ENCODE assay signal across 31 cellular contexts in genomic region chr5:140003519-140003918, GRCh38. TPM values are rescaled to one million over a fixed set of nuclear protein-coding genes. Genes with fewer than 3 reads are reported as not detected.
"Had no signal": no experiment of that assay in that cellular context is flagged by ENCODE, and none has a peak within 500 bp of the region (broad histone marks: within the 10 kb centered on the region; RNA-seq: fewer than 3 reads in every experiment).

No MANE protein-coding gene starts in this region.

- ATAC-seq: activated CD8-positive, alpha-beta memory T cell treated with anti-CD3 and anti-CD28 coated beads, Interleukin-2, amount 10 ng/mL, durations not matched to agents 7 days and 5 days; activated CD8-positive, alpha-beta T cell treated with anti-CD3 and anti-CD28 coated beads for 36 hours; activated naive CD8-positive, alpha-beta T cell treated with anti-CD3 and anti-CD28 coated beads, Interleukin-2, amount 50 U/mL, for 24 hours had no signal

- H3K4me1 Mint-ChIP-seq: activated CD4-positive, alpha-beta T cell treated with anti-CD3 and anti-CD28 coated beads, Interleukin-2, amount 10 ng/mL, durations not matched to agents 24 days and 14 days; activated CD8-positive, alpha-beta memory T cell treated with anti-CD3 and anti-CD28 coated beads, Interleukin-2, amount 10 ng/mL, durations not matched to agents 7 days and 5 days; activated naive CD8-positive, alpha-beta T cell treated with anti-CD3 and anti-CD28 coated beads, Interleukin-2, amount 10 ng/mL, durations not matched to agents 7 days and 5 days; activated naive CD8-positive, alpha-beta T cell treated with anti-CD3 and anti-CD28 coated beads, Interleukin-2, amount 50 U/mL, for 24 hours; brain had no signal

- H3K36me3 ChIP-seq: ascending aorta had no signal

- H3K27me3 ChIP-seq: ascending aorta had no signal

- H3K9me3 Mint-ChIP-seq: activated B cell treated with CpG ODN at 0.5 μM for 24 hours; activated CD4-positive, alpha-beta memory T cell treated with anti-CD3 and anti-CD28 coated beads for 36 hours; activated CD4-positive, alpha-beta T cell treated with anti-CD3 and anti-CD28 coated beads, Interleukin-2, amount 10 ng/mL, durations not matched to agents 24 days and 14 days; activated CD8-positive, alpha-beta T cell treated with anti-CD3 and anti-CD28 coated beads for 36 hours; activated naive CD8-positive, alpha-beta T cell treated with anti-CD3 and anti-CD28 coated beads, Interleukin-2, amount 10 ng/mL, durations not matched to agents 7 days and 5 days; activated naive CD8-positive, alpha-beta T cell treated with anti-CD3 and anti-CD28 coated beads, Interleukin-2, amount 50 U/mL, for 24 hours; activated T-cell treated with anti-CD3 and anti-CD28 coated beads, Interleukin-2, amount 50 U/mL, for 24 hours; activated T-helper 2 cell treated with anti-CD3 and anti-CD28 coated beads, Interferon-gamma antibody, Interleukin-2, Interleukin-4, amounts not matched to agents 10 μg/mL and 5 μg/mL and 100 μg/mL, durations not matched to agents 14 hours and 24 hours and 36 hours; T-helper 1 cell treated with Interleukin-12 subunit alpha and Interleukin-12 subunit beta and Interleukin-4 antibody, amounts not matched to agents 30 μg/mL and 1 μg/mL, for 36 hours; T-helper 2 cell treated with Interferon-gamma antibody and Interleukin-4, amounts not matched to agents 5 μg/mL and 100 μg/mL, for 36 hours had no signal

- DNase-seq: activated B cell treated with CpG ODN at 0.5 μM for 24 hours; activated CD4-positive, alpha-beta memory T cell treated with anti-CD3 and anti-CD28 coated beads for 36 hours; activated CD4-positive, alpha-beta T cell treated with anti-CD3 and anti-CD28 coated beads for 4 hours; activated CD4-positive, alpha-beta T cell treated with anti-CD3 and anti-CD28 coated beads, Interleukin-2, amount 10 ng/mL, durations not matched to agents 24 days and 14 days; activated CD4-positive, alpha-beta T cell treated with anti-CD3 and anti-CD28 coated beads, Interleukin-2, amount 50 U/mL, for 1 hour; activated CD4-positive, alpha-beta T cell treated with anti-CD3 and anti-CD28 coated beads, Interleukin-2, amount 50 U/mL, for 4 hours; activated CD4-positive, CD25-positive, alpha-beta regulatory T cell treated with anti-CD3 and anti-CD28 coated beads, Interleukin-2, amount 50 U/mL, for 72 hours; activated CD8-positive, alpha-beta memory T cell treated with anti-CD3 and anti-CD28 coated beads, Interleukin-2, amount 10 ng/mL, durations not matched to agents 7 days and 5 days; activated CD8-positive, alpha-beta memory T cell treated with anti-CD3 and anti-CD28 coated beads, Interleukin-2, amount 50 U/mL, for 48 hours; activated CD8-positive, alpha-beta T cell treated with anti-CD3 and anti-CD28 coated beads for 36 hours; activated effector memory CD4-positive, alpha-beta T cell treated with Interleukin-2 at 50 U/mL for 16 hours; activated gamma-delta T cell; activated naive CD4-positive, alpha-beta T cell treated with anti-CD3 and anti-CD28 coated beads, Interleukin-2, amount 50 U/mL, for 16 hours; activated naive CD4-positive, alpha-beta T cell treated with Interleukin-2 at 50 U/mL for 16 hours; activated naive CD8-positive, alpha-beta T cell treated with anti-CD3 and anti-CD28 coated beads, Interleukin-2, amount 10 ng/mL, durations not matched to agents 7 days and 5 days; activated naive CD8-positive, alpha-beta T cell treated with anti-CD3 and anti-CD28 coated beads, Interleukin-2, amount 50 U/mL, for 24 hours; activated T-cell treated with anti-CD3 and anti-CD28 coated beads, Interleukin-2, amount 50 U/mL, for 24 hours; activated T-cell treated with anti-CD3 and anti-CD28 coated beads, Interleukin-2, amount 50 U/mL, for 48 hours; amygdala; anterior cingulate cortex; central memory CD4-positive, alpha-beta T cell; T-helper 1 cell; T-helper 2 cell; T-helper 9 cell had no signal

- H3K36me3 Mint-ChIP-seq: activated CD4-positive, alpha-beta memory T cell treated with anti-CD3 and anti-CD28 coated beads for 36 hours; activated CD8-positive, alpha-beta memory T cell treated with anti-CD3 and anti-CD28 coated beads, Interleukin-2, amount 10 ng/mL, durations not matched to agents 7 days and 5 days; activated naive CD8-positive, alpha-beta T cell; activated naive CD8-positive, alpha-beta T cell treated with anti-CD3 and anti-CD28 coated beads, Interleukin-2, amount 10 ng/mL, durations not matched to agents 7 days and 5 days; brain had no signal

- H3K4me3 ChIP-seq: ascending aorta had no signal

- H3K27ac ChIP-seq: ascending aorta, VCaP had no signal

- H3K4me1 ChIP-seq: ascending aorta had no signal

- H3K9me3 ChIP-seq: ascending aorta had no signal

- H3K27ac Mint-ChIP-seq: activated B cell treated with CpG ODN at 0.5 μM for 24 hours; activated CD4-positive, alpha-beta memory T cell treated with anti-CD3 and anti-CD28 coated beads for 36 hours; activated CD4-positive, alpha-beta T cell treated with anti-CD3 and anti-CD28 coated beads, Interleukin-2, amount 10 ng/mL, durations not matched to agents 24 days and 14 days; activated CD8-positive, alpha-beta memory T cell treated with anti-CD3 and anti-CD28 coated beads, Interleukin-2, amount 10 ng/mL, durations not matched to agents 7 days and 5 days; activated CD8-positive, alpha-beta T cell treated with anti-CD3 and anti-CD28 coated beads for 36 hours; activated naive CD8-positive, alpha-beta T cell; activated naive CD8-positive, alpha-beta T cell treated with anti-CD3 and anti-CD28 coated beads, Interleukin-2, amount 10 ng/mL, durations not matched to agents 7 days and 5 days; activated naive CD8-positive, alpha-beta T cell treated with anti-CD3 and anti-CD28 coated beads, Interleukin-2, amount 50 U/mL, for 24 hours; activated T-cell treated with anti-CD3 and anti-CD28 coated beads, Interleukin-2, amount 50 U/mL, for 24 hours; activated T-helper 2 cell treated with anti-CD3 and anti-CD28 coated beads, Interferon-gamma antibody, Interleukin-2, Interleukin-4, amounts not matched to agents 10 μg/mL and 5 μg/mL and 100 μg/mL, durations not matched to agents 14 hours and 24 hours and 36 hours; brain; T-helper 1 cell treated with Interleukin-12 subunit alpha and Interleukin-12 subunit beta and Interleukin-4 antibody, amounts not matched to agents 30 μg/mL and 1 μg/mL, for 36 hours; T-helper 2 cell treated with Interferon-gamma antibody and Interleukin-4, amounts not matched to agents 5 μg/mL and 100 μg/mL, for 36 hours had no signal

- H3K4me3 Mint-ChIP-seq: activated B cell treated with CpG ODN at 0.5 μM for 24 hours; activated CD4-positive, alpha-beta memory T cell treated with anti-CD3 and anti-CD28 coated beads for 36 hours; activated CD4-positive, alpha-beta T cell treated with anti-CD3 and anti-CD28 coated beads, Interleukin-2, amount 10 ng/mL, durations not matched to agents 24 days and 14 days; activated CD8-positive, alpha-beta memory T cell treated with anti-CD3 and anti-CD28 coated beads, Interleukin-2, amount 10 ng/mL, durations not matched to agents 7 days and 5 days; activated CD8-positive, alpha-beta T cell treated with anti-CD3 and anti-CD28 coated beads for 36 hours; activated naive CD8-positive, alpha-beta T cell; activated naive CD8-positive, alpha-beta T cell treated with anti-CD3 and anti-CD28 coated beads, Interleukin-2, amount 10 ng/mL, durations not matched to agents 7 days and 5 days; activated naive CD8-positive, alpha-beta T cell treated with anti-CD3 and anti-CD28 coated beads, Interleukin-2, amount 50 U/mL, for 24 hours; activated T-cell treated with anti-CD3 and anti-CD28 coated beads, Interleukin-2, amount 50 U/mL, for 24 hours; brain; T-helper 1 cell treated with Interleukin-12 subunit alpha and Interleukin-12 subunit beta and Interleukin-4 antibody, amounts not matched to agents 30 μg/mL and 1 μg/mL, for 36 hours; T-helper 2 cell treated with Interferon-gamma antibody and Interleukin-4, amounts not matched to agents 5 μg/mL and 100 μg/mL, for 36 hours had no signal

RNA-seq across cellular contexts. Expression of gene NRG2, which starts 39.6 kb away (rescaled TPM):
- total RNA-seq: activated CD4-positive, alpha-beta memory T cell treated with anti-CD3 and anti-CD28 coated beads for 36 hours; activated T-helper 2 cell treated with anti-CD3 and anti-CD28 coated beads, Interferon-gamma antibody, Interleukin-2, Interleukin-4, amounts not matched to agents 10 μg/mL and 5 μg/mL and 100 μg/mL, durations not matched to agents 14 hours and 24 hours and 36 hours had no signal
